In genomic region chr6:32972353-32973143, GRCh38 we compare ENCODE assay signal across 1 cellular context.
A peak's percentile ranks its signal among the peaks of the same experiment; 100 is the strongest.
TF ChIP-seq lines count a peak whose summit lies in the region.

No MANE protein-coding gene starts in this region.

TF ChIP-seq in HepG2, 621 proteins besides CTCF, POLR2A, EP300 and RAD21 (continued from another document and continues in another):
- TF ChIP-seq HES4 (CRISPR knock-in tag; IDR thresholded peaks at IDR 0.05; ENCODE audit: borderline replicate concordance) (peak; percentile 3), FOSL2 (CRISPR knock-in tag; IDR thresholded peaks at IDR 0.05) (no peak; the same call in none of the 2 replicates), ZNF724P (CRISPR knock-in tag; IDR thresholded peaks at IDR 0.05; ENCODE audit: borderline replicate concordance) (no peak), RFX1 (IDR thresholded peaks at IDR 0.05) (no peak), ATF4 (CRISPR knock-in tag; IDR thresholded peaks at IDR 0.05) (peak in 1 of 2 experiments; percentile 44; a peak in 2 of 4 replicates), ZNF850 (CRISPR knock-in tag; conservative IDR thresholded peaks at IDR 0.05) (peak; percentile 97), TBX2 (CRISPR knock-in tag; IDR thresholded peaks at IDR 0.05; ENCODE audit: borderline replicate concordance) (peak; percentile 39), ASH2L (IDR thresholded peaks at IDR 0.05; ENCODE audit: insufficient read length, low read depth, low read length) (peak; percentile 96), ZGPAT (CRISPR knock-in tag; IDR thresholded peaks at IDR 0.05) (peak; percentile 8; the same call in 1 of the 2 replicates), ATF7 (IDR thresholded peaks at IDR 0.05) (no peak), ATF7 (CRISPR knock-in tag; IDR thresholded peaks at IDR 0.05) (no peak), ZNF460 (CRISPR knock-in tag; IDR thresholded peaks at IDR 0.05; ENCODE audit: borderline replicate concordance) (no peak; the same call in 1 of the 2 replicates), EZH2 (conservative IDR thresholded peaks at IDR 0.05; ENCODE audit: low read depth, low read length) (no peak), PCBP1 (IDR thresholded peaks at IDR 0.05; ENCODE audit: borderline replicate concordance, low read depth, low read length) (no peak), ZNF720 (CRISPR knock-in tag; IDR thresholded peaks at IDR 0.05) (no peak), NCOR1 (IDR thresholded peaks at IDR 0.05; ENCODE audit: borderline replicate concordance, low read length) (no peak; the same call in 1 of the 2 replicates), PTBP1 (IDR thresholded peaks at IDR 0.05; ENCODE audit: low read depth, low read length, poor library complexity, severe bottlenecking) (no peak), SOX5 (CRISPR knock-in tag; IDR thresholded peaks at IDR 0.05; ENCODE audit: borderline replicate concordance) (no peak), TARDBP (CRISPR knock-in tag; IDR thresholded peaks at IDR 0.05) (peak; percentile 20; the same call in 1 of the 2 replicates), ZNF510 (CRISPR knock-in tag; IDR thresholded peaks at IDR 0.05; ENCODE audit: low read depth) (0 out of 2 replicates have a peak, but pooled peaks have one; percentile 44), ZSCAN20 (CRISPR knock-in tag; IDR thresholded peaks at IDR 0.05; ENCODE audit: borderline replicate concordance) (no peak), ZFP90 (CRISPR knock-in tag; IDR thresholded peaks at IDR 0.05; ENCODE audit: borderline replicate concordance) (no peak), ZNF792 (CRISPR knock-in tag; IDR thresholded peaks at IDR 0.05) (no peak), DMAP1 (CRISPR knock-in tag; IDR thresholded peaks at IDR 0.05) (no peak), GLI4 (CRISPR knock-in tag; IDR thresholded peaks at IDR 0.05; ENCODE audit: borderline replicate concordance) (no peak), ZFY (CRISPR knock-in tag; IDR thresholded peaks at IDR 0.05) (no peak), SCMH1 (CRISPR knock-in tag; IDR thresholded peaks at IDR 0.05; ENCODE audit: borderline replicate concordance) (no peak), ZNF101 (CRISPR knock-in tag; IDR thresholded peaks at IDR 0.05; ENCODE audit: borderline replicate concordance, low read depth) (no peak), FOXP4 (CRISPR knock-in tag; IDR thresholded peaks at IDR 0.05) (no peak), ZNF598 (CRISPR knock-in tag; IDR thresholded peaks at IDR 0.05; ENCODE audit: borderline replicate concordance) (0 out of 2 replicates have a peak, but pooled peaks have one; percentile 23), NFKBIZ (CRISPR knock-in tag; IDR thresholded peaks at IDR 0.05) (no peak; the same call in 1 of the 2 replicates), PBX2 (CRISPR knock-in tag; IDR thresholded peaks at IDR 0.05) (no peak), NONO (IDR thresholded peaks at IDR 0.05) (no peak), NONO (CRISPR knock-in tag; conservative IDR thresholded peaks at IDR 0.05) (no peak; the same call in 1 of the 2 replicates), ZSCAN9 (CRISPR knock-in tag; IDR thresholded peaks at IDR 0.05; ENCODE audit: borderline replicate concordance) (no peak), RFX3 (CRISPR knock-in tag; IDR thresholded peaks at IDR 0.05) (no peak), TP53 (CRISPR knock-in tag; conservative IDR thresholded peaks at IDR 0.05) (no peak; the same call in 1 of the 2 replicates), HNRNPLL (IDR thresholded peaks at IDR 0.05; ENCODE audit: low read depth, low read length, poor library complexity, severe bottlenecking) (peak; percentile 37), EED (CRISPR knock-in tag; IDR thresholded peaks at IDR 0.05) (no peak; the same call in 1 of the 2 replicates), SATB2 (CRISPR knock-in tag; IDR thresholded peaks at IDR 0.05) (no peak; the same call in 1 of the 2 replicates), ISX (CRISPR knock-in tag; conservative IDR thresholded peaks at IDR 0.05) (no peak), KDM2A (CRISPR knock-in tag; IDR thresholded peaks at IDR 0.05; ENCODE audit: borderline replicate concordance, low read depth) (peak; percentile 75), MAX (IDR thresholded peaks at IDR 0.05) (no peak), PATZ1 (CRISPR knock-in tag; IDR thresholded peaks at IDR 0.05) (no peak), SP140L (CRISPR knock-in tag; IDR thresholded peaks at IDR 0.05; ENCODE audit: borderline replicate concordance) (no peak), ZBTB26 (CRISPR knock-in tag; IDR thresholded peaks at IDR 0.05; ENCODE audit: borderline replicate concordance) (no peak), AFF4 (CRISPR knock-in tag; IDR thresholded peaks at IDR 0.05) (peak; percentile 37; the same call in 1 of the 2 replicates), GZF1 (CRISPR knock-in tag; IDR thresholded peaks at IDR 0.05) (0 out of 2 replicates have a peak, but pooled peaks have one; percentile 21), ZNF563 (CRISPR knock-in tag; IDR thresholded peaks at IDR 0.05) (peak; percentile 67), NFYC (CRISPR knock-in tag; IDR thresholded peaks at IDR 0.05) (no peak), ZNF678 (CRISPR knock-in tag; IDR thresholded peaks at IDR 0.05) (no peak), POLR2AphosphoS5 (IDR thresholded peaks at IDR 0.05; ENCODE audit: low read depth, low read length) (no peak; the same call in 1 of the 2 replicates), GFI1 (CRISPR knock-in tag; IDR thresholded peaks at IDR 0.05; ENCODE audit: borderline replicate concordance) (no peak), HDAC6 (IDR thresholded peaks at IDR 0.05; ENCODE audit: low read depth, low read length) (0 out of 2 replicates have a peak, but pooled peaks have one; percentile 56), SRSF4 (IDR thresholded peaks at IDR 0.05; ENCODE audit: low read depth, low read length, poor library complexity, severe bottlenecking) (peak; percentile 52), ZNF547 (CRISPR knock-in tag; IDR thresholded peaks at IDR 0.05) (0 out of 2 replicates have a peak, but pooled peaks have one; percentile 1), STAT6 (CRISPR knock-in tag; IDR thresholded peaks at IDR 0.05; ENCODE audit: borderline replicate concordance) (peak; percentile 94; the same call in 1 of the 2 replicates), ZNF589 (CRISPR knock-in tag; conservative IDR thresholded peaks at IDR 0.05) (peak; percentile 41)
